ENCODE assay signal across 8 cellular contexts in genomic region chr13:96918861-96919631, GRCh38.
A peak's percentile ranks its signal among the peaks of the same experiment; 100 is the strongest.
DNase-seq lines count a peak whose midpoint lies in the region; ATAC-seq, FAIRE-seq and TF ChIP-seq lines count a peak whose summit lies in the region.
"Not testable (repeated sequence)": the region's sequence is repeated elsewhere in the genome, so short reads cannot be mapped to it uniquely, and the experiment has no call there.

No MANE protein-coding gene starts in this region.

- H4K20me1 ChIP-seq in GM23338 (replicated peaks; ENCODE audit: insufficient read depth); HepG2 (ENCODE audit: insufficient read depth, low read length); neural progenitor cell (ENCODE audit: low read depth): not testable (repeated sequence)

- H3K36me3 ChIP-seq in GM23338 (ENCODE audit: insufficient read depth); colonic mucosa; HepG2 (replicated peaks in 1 of 2; ENCODE audit: control insufficient read depth in 1 of 2, insufficient read depth in 2 of 2, low read length in 2 of 2); neural progenitor cell; small intestine (ENCODE audit: control insufficient read depth in 2 of 2, insufficient read depth in 2 of 2, low read length in 2 of 2); transverse colon: not testable (repeated sequence)

- not testable (repeated sequence) for H3K36me3 Mint-ChIP-seq in GM23338 (ENCODE audit: low read depth); neural progenitor cell

- H3K4me2 ChIP-seq in GM23338, neural progenitor cell: not testable (repeated sequence)
- peak overlapping the region; percentile 39 for H3K4me2 ChIP-seq in HepG2 (ENCODE audit: low read depth, low read length)

- not testable (repeated sequence) for H3K27ac ChIP-seq in GM23338 (ENCODE audit: low read depth); colonic mucosa; HepG2 (ENCODE audit: extremely low read length, insufficient read depth, low read length); neural progenitor cell; small intestine (ENCODE audit: low read depth in 1 of 2, low read length in 1 of 2); transverse colon

- not testable (repeated sequence) for H3K27ac Mint-ChIP-seq in GM23338, neural progenitor cell

- in situ Hi-C loops in HepG2 (cut with HindIII; ENCODE audit: extremely low pct_ligation_motif_present, low pct_unique_long_range_greater_than_20kb); transverse colon (cut with MboI; ENCODE audit: low pct_ligation_motif_present in 1 of 4, low pct_unique_long_range_greater_than_20kb in 1 of 4, low sequenced_read_pairs in 3 of 4): not testable (repeated sequence)

- not testable (repeated sequence) for H3K4me1 Mint-ChIP-seq in GM23338, neural progenitor cell

- not testable (repeated sequence) for H3K9me3 Mint-ChIP-seq in GM23338
- H3K9me3 Mint-ChIP-seq in neural progenitor cell, result peaks cover 11% of the 10 kb centered on the region

- not testable (repeated sequence) for BruUV-seq in HepG2 (replicated peaks; lab: Mats Ljungman, UMichigan)

- not testable (repeated sequence) for TF ChIP-seq EP300 in HepG2 (IDR thresholded peaks at IDR 0.05; ENCODE audit: low read depth in 2 of 2, low read length in 2 of 2); HepG2 (CRISPR knock-in tag; IDR thresholded peaks at IDR 0.05; ENCODE audit: borderline replicate concordance); transverse colon (IDR thresholded peaks at IDR 0.05; ENCODE audit: low read depth)

- POLR2A ChIA-PET in HepG2 (lab: Yijun Ruan, JAX), result not testable (repeated sequence)

- DNase-seq in GM23338 (ENCODE audit: low spot score); neural progenitor cell (ENCODE audit: low spot score): not testable (repeated sequence)
- peak; percentile 6 for DNase-seq in NCI-H146 (lab: John Stamatoyannopoulos, UW)
- DNase-seq in NCI-H510A treated with DMSO at 0.1 percent for 48 hours (lab: John Stamatoyannopoulos, UW), result peak; percentile 32
- peak; percentile 59 for DNase-seq in colonic mucosa
- DNase-seq in HepG2 (ENCODE audit: low spot score), result peak; percentile 7
- DNase-seq in small intestine, result peak; percentile 54
- peak; percentile 44 for DNase-seq in transverse colon

- H2AFZ ChIP-seq in GM23338, result peak overlapping the region; percentile 87; the same call in 1 of the 2 replicates
- not testable (repeated sequence) for H2AFZ ChIP-seq in HepG2 (ENCODE audit: low read length)
- peak overlapping the region; percentile 45 for H2AFZ ChIP-seq in neural progenitor cell (replicated peaks)

- not testable (repeated sequence) for H3K27me3 Mint-ChIP-seq in GM23338 (ENCODE audit: insufficient read depth, low read depth, poor library complexity); neural progenitor cell (ENCODE audit: insufficient read depth, low read depth)

- 33% methylated on average over 3 of the region's 12 CpGs for WGBS in HepG2 (ENCODE audit: low lambda C conversion rate)
- WGBS in small intestine, 3 donors, result 59 to 72% (median 68%) methylated on average over 12 of the region's 12 CpGs
- WGBS in transverse colon (ENCODE audit: low coverage in 1 of 2), 2 donors, result 66% methylated on average over 12 of the region's 12 CpGs; no CpG with 5 or more reads in 1 of the 2 donors

- not testable (repeated sequence) for H3K9ac ChIP-seq in colonic mucosa (ENCODE audit: low read depth in 2 of 2, low read length in 2 of 2); HepG2 (ENCODE audit: insufficient read depth, low read depth, low read length); neural progenitor cell

- not testable (repeated sequence) for H3K4me3 ChIP-seq in GM23338; colonic mucosa; HepG2 (replicated peaks in 1 of 3; ENCODE audit: insufficient read depth in 1 of 3, low read depth in 2 of 3, low read length in 3 of 3); neural progenitor cell; small intestine (ENCODE audit: low read depth in 1 of 2, low read length in 2 of 2); transverse colon

- FAIRE-seq in HepG2 (lab: Jason Lieb, UNC); small intestine (lab: Jason Lieb, UNC): not testable (repeated sequence)

- not testable (repeated sequence) for TF ChIP-seq POLR2A in HepG2 (IDR thresholded peaks at IDR 0.05; ENCODE audit: insufficient read depth in 1 of 2, low read depth in 2 of 2, low read length in 2 of 2); transverse colon (IDR thresholded peaks at IDR 0.05)

- CTCF ChIA-PET in HepG2 (lab: Yijun Ruan, JAX; ENCODE audit: low intra/inter-chr PET ratio, low total read pairs), result not testable (repeated sequence)

- TF ChIP-seq CTCF in GM23338 (conservative IDR thresholded peaks at IDR 0.05; ENCODE audit: low read depth in 2 of 2), result peak in 1 of 2 experiments; percentile 17; a peak in 1 of 4 replicates
- TF ChIP-seq CTCF in colonic mucosa (IDR thresholded peaks at IDR 0.05); neural progenitor cell (IDR thresholded peaks at IDR 0.05); transverse colon (IDR thresholded peaks at IDR 0.05): not testable (repeated sequence)
- TF ChIP-seq CTCF in HepG2 (CRISPR knock-in tag; IDR thresholded peaks at IDR 0.05), result peak; percentile 48

- H3K4me3 Mint-ChIP-seq in GM23338, neural progenitor cell: not testable (repeated sequence)

- not testable (repeated sequence) for H3K4me1 ChIP-seq in GM23338 (ENCODE audit: insufficient read depth); colonic mucosa; neural progenitor cell; small intestine (ENCODE audit: control insufficient read depth in 2 of 2, insufficient read depth in 1 of 2, low read depth in 1 of 2, low read length in 1 of 2); transverse colon
- peaks cover 15% of the 10 kb centered on the region for H3K4me1 ChIP-seq in HepG2 (ENCODE audit: insufficient read depth, low read length)

- TF ChIP-seq RAD21 in HepG2 (CRISPR knock-in tag; IDR thresholded peaks at IDR 0.05), result not testable (repeated sequence)

- not testable (repeated sequence) for H3K79me2 ChIP-seq in GM23338 (replicated peaks; ENCODE audit: insufficient read depth); HepG2 (ENCODE audit: insufficient read depth, low read length); neural progenitor cell (ENCODE audit: low read depth)

- not testable (repeated sequence) for H3K9me3 ChIP-seq in colonic mucosa; HepG2 (ENCODE audit: low read length); neural progenitor cell (ENCODE audit: low read depth); small intestine (ENCODE audit: control insufficient read depth, low read depth); transverse colon

- intact Hi-C loops in colonic mucosa (cut with DNase I); transverse colon (cut with DNase I; ENCODE audit: low total_unique reads): not testable (repeated sequence)
- intact Hi-C loops in HepG2 (cut with micrococcal nuclease; ENCODE audit: unreplicated experiment), result loop anchor here (5.0 kb wide), 1 partner anchor 38 kb away; no protein-coding TSS in a partner anchor

- ATAC-seq in GM23338, result not testable (repeated sequence)
- ATAC-seq in HepG2, result peak; percentile 60

- not testable (repeated sequence) for H3F3A ChIP-seq in GM23338 (replicated peaks; ENCODE audit: low read depth); neural progenitor cell (ENCODE audit: low read depth)

- not testable (repeated sequence) for H3K27me3 ChIP-seq in GM23338 (ENCODE audit: insufficient read depth); colonic mucosa; HepG2 (ENCODE audit: control insufficient read depth in 1 of 2, insufficient read depth in 2 of 2, low read length in 2 of 2); neural progenitor cell; small intestine (ENCODE audit: control insufficient read depth in 2 of 2, insufficient read depth in 2 of 2, low read length in 2 of 2); transverse colon

- H3K9me2 ChIP-seq in GM23338 (ENCODE audit: insufficient read depth), result peaks cover 15% of the 10 kb centered on the region; the same call in 1 of the 2 replicates

TF ChIP-seq in HepG2, 621 proteins besides CTCF, POLR2A, EP300 and RAD21 (continues in another document):
- TF ChIP-seq STAG1 (CRISPR knock-in tag; IDR thresholded peaks at IDR 0.05), result peak; percentile 27
- TF ChIP-seq FOXA3 (CRISPR knock-in tag; IDR thresholded peaks at IDR 0.05), result peak; percentile 23; the same call in 1 of the 2 replicates
